ENCODE assay signal across 26 cellular contexts in genomic region chr21:24436236-24436635, GRCh38.
DNase-seq lines count a peak whose midpoint lies in the region; ATAC-seq and TF ChIP-seq lines count a peak whose summit lies in the region.
"Had no signal": no experiment of that assay in that cellular context is flagged by ENCODE, and none has a peak within 500 bp of the region (broad histone marks: within the 10 kb centered on the region; RNA-seq: fewer than 3 reads in every experiment).

No MANE protein-coding gene starts in this region.

- no peaks in the 10 kb centered on the region for H3K36me3 ChIP-seq in thyroid gland
- H3K36me3 ChIP-seq: BLaER1 treated with 17β-estradiol and CSF1 and Interleukin-3, amounts not matched to agents 10 nM and 100 nM had no signal

- H3K4me1 ChIP-seq in thyroid gland: peaks cover 0 to 6% of the 10 kb centered on the region in 2 donors
- H3K4me1 ChIP-seq: BLaER1 treated with 17β-estradiol and CSF1 and Interleukin-3, amounts not matched to agents 10 nM and 100 nM had no signal

- H3K4me3 ChIP-seq in thyroid gland (replicated peaks in 1 of 3): no peak overlapping the region
- H3K4me3 ChIP-seq: BLaER1 treated with 17β-estradiol and CSF1 and Interleukin-3, amounts not matched to agents 10 nM and 100 nM; GM23338; PC-9 had no signal

- peak; percentile 45 for DNase-seq in NCI-H1105 treated with DMSO at 0.1 percent for 48 hours (lab: John Stamatoyannopoulos, UW)
- DNase-seq in NCI-H1105 (lab: John Stamatoyannopoulos, UW): no peak
- peak; percentile 25 for DNase-seq in NCI-H69 (lab: John Stamatoyannopoulos, UW)
- peak; percentile 4 to 24 for DNase-seq in hippocampal formation (lab: John Stamatoyannopoulos, UW)
- peak; percentile 76 to 82 for DNase-seq in thyroid gland
- no peak for DNase-seq in cerebellar cortex (ENCODE audit: low spot score)
- DNase-seq in COR-L47 (lab: John Stamatoyannopoulos, UW): no peak
- DNase-seq: ACHN; Calu3; CD4-positive, alpha-beta memory T cell; DMS153; HCEC 1CT; IMR-90; NCI-H1417 treated with DMSO at 0.1 percent for 48 hours; NCI-H187 treated with DMSO at 0.1 percent for 48 hours; NCI-H2107; NCI-H226; NCI-H524; PC-9; SHP77 treated with DMSO at 0.1 percent for 48 hours; SK-N-SH had no signal

- TF ChIP-seq CTCF in thyroid gland (IDR thresholded peaks at IDR 0.05): no peak

- no peaks in the 10 kb centered on the region for H3K27me3 ChIP-seq in thyroid gland
- H3K27me3 ChIP-seq: BLaER1 treated with 17β-estradiol and CSF1 and Interleukin-3, amounts not matched to agents 10 nM and 100 nM had no signal

- 12 to 21% methylated on average over 1 of the region's 1 CpG for WGBS in thyroid gland, 2 donors

- no peaks in the 10 kb centered on the region for H3K9me3 ChIP-seq in thyroid gland
- H3K9me3 ChIP-seq: SK-N-SH had no signal

- ATAC-seq in HG03378 (IDR thresholded peaks at IDR 0.05; ENCODE audit: unreplicated experiment): no peak
- ATAC-seq: GM23338 had no signal

- H3K27ac ChIP-seq in thyroid gland: peak overlapping the region; percentile 14 to 60 (median 50)
- H3K27ac ChIP-seq: 22Rv1; BLaER1 treated with 17β-estradiol and CSF1 and Interleukin-3, amounts not matched to agents 10 nM and 100 nM; PC-9; RWPE1 had no signal

- no peak for TF ChIP-seq POLR2A in thyroid gland (IDR thresholded peaks at IDR 0.05)

- intact Hi-C loops in thyroid gland (cut with DNase I): no loop called here

Comparison
In these comparisons a context has a peak if more than half of its experiments do, and no peak if none do; other contexts are left out.
1. DNase-seq: peak in NCI-H1105 treated with DMSO at 0.1 percent for 48 hours (single experiment), NCI-H69 (single experiment), hippocampal formation (2 of 2) and thyroid gland (2 of 2); none in NCI-H1105 (single experiment), cerebellar cortex (single experiment) and COR-L47 (single experiment).